ENCODE assay signal across 2 cellular contexts in genomic region chr2:191036365-191036764, GRCh38.
TF ChIP-seq lines count a peak whose summit lies in the region.

No MANE protein-coding gene starts in this region.

TF ChIP-seq in endothelial cell of umbilical vein, 7 proteins besides CTCF, POLR2A, EP300 and RAD21 (continued from another document):
- TF ChIP-seq MAX (IDR thresholded peaks at IDR 0.05; ENCODE audit: insufficient read depth, insufficient read length): no peak
- TF ChIP-seq EZH2 (IDR thresholded peaks at IDR 0.05; ENCODE audit: borderline replicate concordance, low read depth, low read length, severe bottlenecking): no peak
- TF ChIP-seq JUN (IDR thresholded peaks at IDR 0.05; ENCODE audit: borderline replicate concordance, insufficient read depth, insufficient read length, low read depth): no peak
- no peak for TF ChIP-seq FOS (IDR thresholded peaks at IDR 0.05; ENCODE audit: borderline replicate concordance, insufficient read depth, low read length)
- TF ChIP-seq GATA2 (IDR thresholded peaks at IDR 0.05; ENCODE audit: insufficient read depth, insufficient read length, low read depth, low read length): no peak
TF ChIP-seq in endothelial cell of umbilical vein: peak in this region for 0.

TF ChIP-seq in GM12891, 5 proteins besides CTCF, POLR2A, EP300 and RAD21 (continued from another document):
- TF ChIP-seq TAF1 (IDR thresholded peaks at IDR 0.05; ENCODE audit: low read depth, low read length) (no peak), SPI1 (IDR thresholded peaks at IDR 0.05; ENCODE audit: low read depth, low read length) (no peak)
